In genomic region chr4:18566970-18567799, GRCh38 we compare ENCODE assay signal across 1 cellular context.
TF ChIP-seq lines count a peak whose summit lies in the region.

No MANE protein-coding gene starts in this region.

TF ChIP-seq in HepG2, 621 proteins besides CTCF, POLR2A, EP300 and RAD21 (continued from another document and continues in another):
- no peak for TF ChIP-seq PRDM15 (CRISPR knock-in tag; IDR thresholded peaks at IDR 0.05)
- TF ChIP-seq KLF15 (CRISPR knock-in tag; IDR thresholded peaks at IDR 0.05; ENCODE audit: borderline replicate concordance), result no peak
- no peak for TF ChIP-seq TFDP1 (CRISPR knock-in tag; IDR thresholded peaks at IDR 0.05; ENCODE audit: borderline replicate concordance)
- TF ChIP-seq KDM1A (CRISPR knock-in tag; IDR thresholded peaks at IDR 0.05), result peak; percentile 50; the same call in 1 of the 2 replicates
- TF ChIP-seq BCL6 (CRISPR knock-in tag; IDR thresholded peaks at IDR 0.05), result peak; percentile 98
- peak; percentile 94 for TF ChIP-seq RXRB (CRISPR knock-in tag; IDR thresholded peaks at IDR 0.05; ENCODE audit: borderline replicate concordance)
- no peak for TF ChIP-seq SRF (IDR thresholded peaks at IDR 0.05; ENCODE audit: low read depth, low read length)
- TF ChIP-seq NFRKB (IDR thresholded peaks at IDR 0.05), result no peak
- TF ChIP-seq ZNF224 (CRISPR knock-in tag; IDR thresholded peaks at IDR 0.05), result no peak
- TF ChIP-seq PTBP1 (IDR thresholded peaks at IDR 0.05; ENCODE audit: low read depth, low read length, poor library complexity, severe bottlenecking), result no peak
- no peak for TF ChIP-seq ZNF672 (CRISPR knock-in tag; IDR thresholded peaks at IDR 0.05)
- TF ChIP-seq ZC3H4 (CRISPR knock-in tag; IDR thresholded peaks at IDR 0.05; ENCODE audit: borderline replicate concordance), result no peak
- TF ChIP-seq ZNF883 (CRISPR knock-in tag; IDR thresholded peaks at IDR 0.05; ENCODE audit: not compliant biosample characterization), result no peak
- TF ChIP-seq ZGPAT (CRISPR knock-in tag; IDR thresholded peaks at IDR 0.05), result peak; percentile 91
- TF ChIP-seq ZNF670 (CRISPR knock-in tag; IDR thresholded peaks at IDR 0.05; ENCODE audit: borderline replicate concordance), result no peak; the same call in 1 of the 2 replicates
- no peak for TF ChIP-seq ZNF382 (CRISPR knock-in tag; IDR thresholded peaks at IDR 0.05; ENCODE audit: borderline replicate concordance)
- TF ChIP-seq ZNF577 (CRISPR knock-in tag; IDR thresholded peaks at IDR 0.05; ENCODE audit: borderline replicate concordance, low read depth), result no peak
- peak; percentile 80 for TF ChIP-seq ZNF614 (CRISPR knock-in tag; IDR thresholded peaks at IDR 0.05; ENCODE audit: borderline replicate concordance)
- TF ChIP-seq SKI (IDR thresholded peaks at IDR 0.05; ENCODE audit: partially characterized antibody), result peak; percentile 98
- peak; percentile 60; the same call in 1 of the 2 replicates for TF ChIP-seq TBX3 (IDR thresholded peaks at IDR 0.05; ENCODE audit: borderline replicate concordance)
- TF ChIP-seq FOXC1 (CRISPR knock-in tag; IDR thresholded peaks at IDR 0.05; ENCODE audit: borderline replicate concordance), result no peak
- TF ChIP-seq MAZ (IDR thresholded peaks at IDR 0.05; ENCODE audit: borderline replicate concordance, low read depth, low read length), result no peak
- TF ChIP-seq MAZ (CRISPR knock-in tag; IDR thresholded peaks at IDR 0.05; ENCODE audit: low read depth), result no peak
- peak; percentile 26; the same call in 1 of the 2 replicates for TF ChIP-seq MLX (CRISPR knock-in tag; IDR thresholded peaks at IDR 0.05)
- no peak for TF ChIP-seq ETS1 (CRISPR knock-in tag; IDR thresholded peaks at IDR 0.05)
- TF ChIP-seq ZNF501 (CRISPR knock-in tag; IDR thresholded peaks at IDR 0.05), result 0 out of 2 replicates have a peak, but pooled peaks have one; percentile 32
- no peak for TF ChIP-seq ZNF740 (CRISPR knock-in tag; IDR thresholded peaks at IDR 0.05)
- no peak for TF ChIP-seq ZNF777 (CRISPR knock-in tag; IDR thresholded peaks at IDR 0.05)
- no peak for TF ChIP-seq FOXO4 (CRISPR knock-in tag; conservative IDR thresholded peaks at IDR 0.05)
- TF ChIP-seq CSRNP2 (CRISPR knock-in tag; conservative IDR thresholded peaks at IDR 0.05; ENCODE audit: low read depth), result no peak
- TF ChIP-seq PBX3 (CRISPR knock-in tag; IDR thresholded peaks at IDR 0.05; ENCODE audit: borderline replicate concordance), result no peak
- no peak for TF ChIP-seq HMGA1 (CRISPR knock-in tag; conservative IDR thresholded peaks at IDR 0.05)
- TF ChIP-seq ZFP62 (CRISPR knock-in tag; IDR thresholded peaks at IDR 0.05), result no peak
- TF ChIP-seq TOE1 (CRISPR knock-in tag; IDR thresholded peaks at IDR 0.05), result no peak
- peak; percentile 64; the same call in 1 of the 2 replicates for TF ChIP-seq TARDBP (CRISPR knock-in tag; IDR thresholded peaks at IDR 0.05)
- TF ChIP-seq DR1 (CRISPR knock-in tag; IDR thresholded peaks at IDR 0.05), result no peak
- TF ChIP-seq FOXK2 (IDR thresholded peaks at IDR 0.05), result peak; percentile 46; the same call in 1 of the 2 replicates
- TF ChIP-seq ZNF691 (CRISPR knock-in tag; IDR thresholded peaks at IDR 0.05; ENCODE audit: borderline replicate concordance, low read depth), result no peak
- TF ChIP-seq TFAP4 (IDR thresholded peaks at IDR 0.05; ENCODE audit: borderline replicate concordance, low read depth), result no peak
- no peak for TF ChIP-seq ZNF350 (CRISPR knock-in tag; IDR thresholded peaks at IDR 0.05; ENCODE audit: borderline replicate concordance, low read depth)
- TF ChIP-seq PAX8 (CRISPR knock-in tag; IDR thresholded peaks at IDR 0.05; ENCODE audit: borderline replicate concordance), result no peak
- no peak for TF ChIP-seq TRAFD1 (CRISPR knock-in tag; IDR thresholded peaks at IDR 0.05; ENCODE audit: borderline replicate concordance)
- TF ChIP-seq SMARCE1 (IDR thresholded peaks at IDR 0.05; ENCODE audit: borderline replicate concordance), result no peak
- TF ChIP-seq ZNF569 (CRISPR knock-in tag; IDR thresholded peaks at IDR 0.05; ENCODE audit: borderline replicate concordance), result no peak
- TF ChIP-seq REL (CRISPR knock-in tag; conservative IDR thresholded peaks at IDR 0.05), result no peak
- TF ChIP-seq CCDC6 (CRISPR knock-in tag; IDR thresholded peaks at IDR 0.05), result no peak
- TF ChIP-seq ZFX (CRISPR knock-in tag; IDR thresholded peaks at IDR 0.05; ENCODE audit: low read depth), result no peak
- TF ChIP-seq POGZ (CRISPR knock-in tag; IDR thresholded peaks at IDR 0.05), result peak; percentile 87
- TF ChIP-seq XRCC5 (optimal IDR thresholded peaks at IDR 0.05; ENCODE audit: low read length), result no peak
- TF ChIP-seq RFXANK (CRISPR knock-in tag; IDR thresholded peaks at IDR 0.05), result no peak
- peak; percentile 85 for TF ChIP-seq NKX3-1 (CRISPR knock-in tag; IDR thresholded peaks at IDR 0.05)
